In genomic region chr10:127415116-127415515, GRCh38 we compare ENCODE assay signal across 26 cellular contexts.
"Had no signal": no experiment of that assay in that cellular context is flagged by ENCODE, and none has a peak within 500 bp of the region (broad histone marks: within the 10 kb centered on the region; RNA-seq: fewer than 3 reads in every experiment).

No MANE protein-coding gene starts in this region.

- H3K27me3 ChIP-seq: ovary, right lobe of liver, sigmoid colon, suprapubic skin, testis, tibial artery, upper lobe of left lung, vagina had no signal

- H3K4me3 ChIP-seq: ovary, psoas muscle, right lobe of liver, sigmoid colon, suprapubic skin, testis, tibial artery, upper lobe of left lung, vagina had no signal

- H3K4me1 ChIP-seq: parathyroid adenoma, psoas muscle, right lobe of liver, sigmoid colon, suprapubic skin, tibial artery, upper lobe of left lung, vagina had no signal

- DNase-seq: naive thymus-derived CD4-positive, alpha-beta T cell; natural killer cell; occipital lobe; ovary; psoas muscle; right cardiac atrium; right lobe of liver; sigmoid colon; small intestine; stimulated activated CD4-positive, alpha-beta T cell treated with anti-CD3 and anti-CD28 coated beads, Interleukin-15, amount 100 ng/mL, for 24 hours; stimulated activated CD4-positive, alpha-beta T cell treated with anti-CD3 and anti-CD28 coated beads, Interleukin-2, amount 100 ng/mL, for 24 hours; stimulated activated CD4-positive, alpha-beta T cell treated with anti-CD3 and anti-CD28 coated beads, Interleukin-2, amount 100 ng/mL, for 48 hours; stimulated activated CD4-positive, alpha-beta T cell treated with anti-CD3 and anti-CD28 coated beads, Interleukin-4, amount 100 ng/mL, for 24 hours; stimulated activated CD8-positive, alpha-beta memory T cell treated with anti-CD3 and anti-CD28 coated beads, Interleukin-4, amount 100 ng/mL, for 48 hours; stimulated activated naive CD4-positive, alpha-beta T cell; stimulated activated naive CD8-positive, alpha-beta T cell treated with anti-CD3 and anti-CD28 coated beads, Interleukin-15, amount 100 ng/mL, for 72 hours; stimulated activated naive CD8-positive, alpha-beta T cell treated with anti-CD3 and anti-CD28 coated beads, Interleukin-15, Interleukin-2, amounts not matched to agents 100 U/mL and 50 U/mL, for 24 hours; substantia nigra; testis; tibial artery; trophoblast cell; upper lobe of left lung had no signal

- H3K27ac ChIP-seq: parathyroid adenoma, psoas muscle, right lobe of liver, sigmoid colon, suprapubic skin, testis, tibial artery, upper lobe of left lung, vagina had no signal

- H2AFZ ChIP-seq: parathyroid adenoma had no signal

- H3K9ac ChIP-seq: parathyroid adenoma had no signal

- H3K9me3 ChIP-seq: ovary, psoas muscle, right lobe of liver, sigmoid colon, suprapubic skin, testis, tibial artery, upper lobe of left lung, vagina had no signal

- H3K36me3 ChIP-seq: ovary had no signal

- ATAC-seq: naive thymus-derived CD4-positive, alpha-beta T cell; natural killer cell; psoas muscle; right cardiac atrium; right lobe of liver; stimulated activated memory B cell treated with anti-CD40 and anti-IgM and Interleukin-4, amounts not matched to agents 10 μg/mL and 1 μg/mL and 100 μg/mL, for 72 hours; stimulated activated naive CD8-positive, alpha-beta T cell treated with anti-CD3 and anti-CD28 coated beads, Interleukin-15, amount 100 ng/mL, for 72 hours; stimulated activated naive CD8-positive, alpha-beta T cell treated with anti-CD3 and anti-CD28 coated beads, Interleukin-15, Interleukin-2, amounts not matched to agents 100 U/mL and 50 U/mL, for 24 hours had no signal
